Comparison of ENCODE assay signal across 31 cellular contexts in genomic region chr14:45939572-45939971, GRCh38.
"Had no signal": no experiment of that assay in that cellular context is flagged by ENCODE, and none has a peak within 500 bp of the region (broad histone marks: within the 10 kb centered on the region; RNA-seq: fewer than 3 reads in every experiment).

No MANE protein-coding gene starts in this region.

- ATAC-seq: activated naive CD4-positive, alpha-beta T cell treated with anti-CD3 and anti-CD28 coated beads, Interleukin-2, amount 50 U/mL, for 72 hours; activated naive CD8-positive, alpha-beta T cell treated with anti-CD3 and anti-CD28 coated beads, Interleukin-2, amount 50 U/mL, for 24 hours; activated T-cell treated with anti-CD3 and anti-CD28 coated beads, Interleukin-2, amount 50 U/mL, for 4 hours; activated T-cell treated with anti-CD3 and anti-CD28 coated beads, Interleukin-2, amount 50 U/mL, for 72 hours; activated T-helper 17 cell treated with anti-CD3 and anti-CD28 coated beads, Interleukin-2, amount 50 U/mL, for 72 hours; body of pancreas had no signal

- H3K27me3 ChIP-seq: adrenal gland, ascending aorta, body of pancreas, brain microvascular endothelial cell, breast epithelium, cardiac muscle cell had no signal

- H3K36me3 ChIP-seq: adrenal gland, ascending aorta, brain microvascular endothelial cell, breast epithelium, cardiac muscle cell had no signal

- H3K27ac ChIP-seq: adrenal gland, ascending aorta, body of pancreas, brain microvascular endothelial cell, breast epithelium, cardiac muscle cell had no signal

- DNase-seq: activated effector memory CD4-positive, alpha-beta T cell treated with anti-CD3 and anti-CD28 coated beads, Interleukin-2, amount 50 U/mL, for 16 hours; activated effector memory CD4-positive, alpha-beta T cell treated with Interleukin-2 at 50 U/mL for 16 hours; activated gamma-delta T cell; activated gamma-delta T cell treated with Interleukin-2 at 50 U/mL for 16 hours; activated naive CD4-positive, alpha-beta T cell; activated naive CD4-positive, alpha-beta T cell treated with anti-CD3 and anti-CD28 coated beads for 36 hours; activated naive CD4-positive, alpha-beta T cell treated with anti-CD3 and anti-CD28 coated beads, Interleukin-2, amount 10 ng/mL, durations not matched to agents 7 days and 5 days; activated naive CD4-positive, alpha-beta T cell treated with anti-CD3 and anti-CD28 coated beads, Interleukin-2, amount 50 U/mL, for 16 hours; activated naive CD4-positive, alpha-beta T cell treated with Interleukin-2 at 50 U/mL for 16 hours; activated naive CD8-positive, alpha-beta T cell treated with anti-CD3 and anti-CD28 coated beads for 36 hours; activated naive CD8-positive, alpha-beta T cell treated with anti-CD3 and anti-CD28 coated beads, Interleukin-2, amount 10 ng/mL, durations not matched to agents 7 days and 5 days; activated naive CD8-positive, alpha-beta T cell treated with anti-CD3 and anti-CD28 coated beads, Interleukin-2, amount 50 U/mL, for 24 hours; activated T-cell treated with anti-CD3 and anti-CD28 coated beads, Interleukin-2, amount 50 U/mL, for 1 hour; activated T-cell treated with anti-CD3 and anti-CD28 coated beads, Interleukin-2, amount 50 U/mL, for 24 hours; activated T-cell treated with anti-CD3 and anti-CD28 coated beads, Interleukin-2, amount 50 U/mL, for 4 hours; activated T-cell treated with anti-CD3 and anti-CD28 coated beads, Interleukin-2, amount 50 U/mL, for 48 hours; activated T-cell treated with anti-CD3 and anti-CD28 coated beads, Interleukin-2, amount 50 U/mL, for 72 hours; adrenal gland; amniotic stem cell; amygdala; anterior cingulate cortex; aorta; body of pancreas; brain microvascular endothelial cell; central memory CD4-positive, alpha-beta T cell; cerebellar nuclear complex had no signal

- H3K9me3 ChIP-seq: ascending aorta, body of pancreas had no signal

- H3K4me3 ChIP-seq: adrenal gland, ascending aorta, body of pancreas, breast epithelium, cardiac muscle cell had no signal
